1 cellular context compared by ENCODE assay signal in the genomic region with DNA sequence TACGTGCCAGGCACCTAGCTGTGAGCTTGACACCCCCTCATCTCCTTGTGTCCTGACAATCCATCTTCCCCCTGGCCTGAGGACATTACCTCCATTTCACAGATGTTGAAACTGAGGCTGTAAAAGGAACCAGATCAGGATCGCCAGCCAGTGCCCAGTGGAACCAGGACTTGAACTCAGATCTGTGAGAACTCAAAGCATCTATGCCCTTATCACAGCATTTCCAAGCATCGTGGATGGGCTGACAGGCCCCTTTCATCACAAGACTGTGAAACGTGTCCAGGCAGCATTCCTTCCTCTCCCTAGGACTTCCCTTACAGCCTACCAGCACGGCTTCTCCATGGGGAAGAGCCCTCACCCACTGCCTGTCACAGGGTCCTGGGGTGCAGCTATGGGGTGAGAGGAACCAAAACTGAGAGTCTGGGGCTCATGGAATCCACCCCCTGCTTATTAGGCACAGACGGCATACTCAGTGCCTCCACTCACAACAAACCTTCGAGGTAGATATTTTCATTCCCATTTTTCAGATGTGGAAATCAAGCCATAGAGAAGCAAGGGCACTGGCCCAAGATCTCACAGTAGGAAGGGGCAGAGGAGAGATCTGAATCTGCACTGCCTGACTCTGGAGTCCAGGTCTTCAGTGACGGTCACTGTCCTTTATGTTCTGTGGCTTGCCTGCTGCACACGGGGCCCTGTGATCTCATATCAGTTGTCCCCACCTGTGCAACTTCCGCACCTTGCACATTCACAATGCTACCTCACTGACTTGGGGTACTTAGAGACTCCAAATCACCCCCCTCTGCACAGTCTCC.
A peak's percentile ranks its signal among the peaks of the same experiment; 100 is the strongest.
TF ChIP-seq lines count a peak whose summit lies in the region.

No MANE protein-coding gene starts in this region.

TF ChIP-seq in K562, 482 proteins besides CTCF, POLR2A, EP300 and RAD21 (continued from another document and continues in another):
- TF ChIP-seq, protein P1, sequence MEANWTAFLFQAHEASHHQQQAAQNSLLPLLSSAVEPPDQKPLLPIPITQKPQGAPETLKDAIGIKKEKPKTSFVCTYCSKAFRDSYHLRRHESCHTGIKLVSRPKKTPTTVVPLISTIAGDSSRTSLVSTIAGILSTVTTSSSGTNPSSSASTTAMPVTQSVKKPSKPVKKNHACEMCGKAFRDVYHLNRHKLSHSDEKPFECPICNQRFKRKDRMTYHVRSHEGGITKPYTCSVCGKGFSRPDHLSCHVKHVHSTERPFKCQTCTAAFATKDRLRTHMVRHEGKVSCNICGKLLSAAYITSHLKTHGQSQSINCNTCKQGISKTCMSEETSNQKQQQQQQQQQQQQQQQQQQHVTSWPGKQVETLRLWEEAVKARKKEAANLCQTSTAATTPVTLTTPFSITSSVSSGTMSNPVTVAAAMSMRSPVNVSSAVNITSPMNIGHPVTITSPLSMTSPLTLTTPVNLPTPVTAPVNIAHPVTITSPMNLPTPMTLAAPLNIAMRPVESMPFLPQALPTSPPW (CRISPR knock-in tag; IDR thresholded peaks at IDR 0.05) = 0 out of 2 replicates have a peak, but pooled peaks have one; percentile 19
- TF ChIP-seq POLR2B (IDR thresholded peaks at IDR 0.05; ENCODE audit: low read depth, partially characterized antibody) = no peak
- TF ChIP-seq, protein P2, sequence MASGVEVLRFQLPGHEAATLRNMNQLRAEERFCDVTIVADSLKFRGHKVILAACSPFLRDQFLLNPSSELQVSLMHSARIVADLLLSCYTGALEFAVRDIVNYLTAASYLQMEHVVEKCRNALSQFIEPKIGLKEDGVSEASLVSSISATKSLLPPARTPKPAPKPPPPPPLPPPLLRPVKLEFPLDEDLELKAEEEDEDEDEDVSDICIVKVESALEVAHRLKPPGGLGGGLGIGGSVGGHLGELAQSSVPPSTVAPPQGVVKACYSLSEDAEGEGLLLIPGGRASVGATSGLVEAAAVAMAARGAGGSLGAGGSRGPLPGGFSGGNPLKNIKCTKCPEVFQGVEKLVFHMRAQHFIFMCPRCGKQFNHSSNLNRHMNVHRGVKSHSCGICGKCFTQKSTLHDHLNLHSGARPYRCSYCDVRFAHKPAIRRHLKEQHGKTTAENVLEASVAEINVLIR (CRISPR knock-in tag; IDR thresholded peaks at IDR 0.05) = no peak
- no peak for TF ChIP-seq SIRT6 (IDR thresholded peaks at IDR 0.05; ENCODE audit: low read depth, low read length)
- TF ChIP-seq GTF2F1 (IDR thresholded peaks at IDR 0.05; ENCODE audit: low read depth, low read length) = no peak
- TF ChIP-seq NEUROD1 (IDR thresholded peaks at IDR 0.05; ENCODE audit: borderline replicate concordance, low read depth, low read length, partially characterized antibody) = no peak
- TF ChIP-seq RBM22 (IDR thresholded peaks at IDR 0.05; ENCODE audit: low read depth, low read length, poor library complexity, severe bottlenecking) = no peak
- TF ChIP-seq SMARCE1 (IDR thresholded peaks at IDR 0.05) = peak; percentile 25; the same call in 1 of the 2 replicates
- no peak for TF ChIP-seq CCAR2 (IDR thresholded peaks at IDR 0.05; ENCODE audit: low read depth, low read length)
- no peak for TF ChIP-seq HMG20B (CRISPR knock-in tag; IDR thresholded peaks at IDR 0.05)
- TF ChIP-seq PTTG1 (tag; IDR thresholded peaks at IDR 0.05; ENCODE audit: low read depth) = no peak
- TF ChIP-seq, protein P3, sequence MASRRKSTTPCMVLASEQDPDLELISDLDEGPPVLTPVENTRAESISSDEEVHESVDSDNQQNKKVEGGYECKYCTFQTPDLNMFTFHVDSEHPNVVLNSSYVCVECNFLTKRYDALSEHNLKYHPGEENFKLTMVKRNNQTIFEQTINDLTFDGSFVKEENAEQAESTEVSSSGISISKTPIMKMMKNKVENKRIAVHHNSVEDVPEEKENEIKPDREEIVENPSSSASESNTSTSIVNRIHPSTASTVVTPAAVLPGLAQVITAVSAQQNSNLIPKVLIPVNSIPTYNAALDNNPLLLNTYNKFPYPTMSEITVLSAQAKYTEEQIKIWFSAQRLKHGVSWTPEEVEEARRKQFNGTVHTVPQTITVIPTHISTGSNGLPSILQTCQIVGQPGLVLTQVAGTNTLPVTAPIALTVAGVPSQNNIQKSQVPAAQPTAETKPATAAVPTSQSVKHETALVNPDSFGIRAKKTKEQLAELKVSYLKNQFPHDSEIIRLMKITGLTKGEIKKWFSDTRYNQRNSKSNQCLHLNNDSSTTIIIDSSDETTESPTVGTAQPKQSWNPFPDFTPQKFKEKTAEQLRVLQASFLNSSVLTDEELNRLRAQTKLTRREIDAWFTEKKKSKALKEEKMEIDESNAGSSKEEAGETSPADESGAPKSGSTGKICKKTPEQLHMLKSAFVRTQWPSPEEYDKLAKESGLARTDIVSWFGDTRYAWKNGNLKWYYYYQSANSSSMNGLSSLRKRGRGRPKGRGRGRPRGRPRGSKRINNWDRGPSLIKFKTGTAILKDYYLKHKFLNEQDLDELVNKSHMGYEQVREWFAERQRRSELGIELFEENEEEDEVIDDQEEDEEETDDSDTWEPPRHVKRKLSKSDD (conservative IDR thresholded peaks at IDR 0.05; ENCODE audit: low read length) = no peak
- TF ChIP-seq ZC3H8 (IDR thresholded peaks at IDR 0.05) = no peak
- 0 out of 2 replicates have a peak, but pooled peaks have one; percentile 25 for TF ChIP-seq SOX6 (IDR thresholded peaks at IDR 0.05)
- no peak for TF ChIP-seq TFAM (CRISPR knock-in tag; conservative IDR thresholded peaks at IDR 0.05)
- TF ChIP-seq BMI1 (IDR thresholded peaks at IDR 0.05; ENCODE audit: low read length) = no peak
- TF ChIP-seq CBX5 (IDR thresholded peaks at IDR 0.05; ENCODE audit: borderline replicate concordance, low read depth) = no peak
- peak; percentile 60 for TF ChIP-seq RBM25 (IDR thresholded peaks at IDR 0.05; ENCODE audit: low read depth, low read length, severe bottlenecking)
- TF ChIP-seq SP1 (CRISPR knock-in tag; IDR thresholded peaks at IDR 0.05) = no peak
- TF ChIP-seq MEF2A (IDR thresholded peaks at IDR 0.05; ENCODE audit: control insufficient read depth, low read depth, low read length) = no peak
- TF ChIP-seq MYNN (IDR thresholded peaks at IDR 0.05) = no peak
- no peak for TF ChIP-seq MYNN (CRISPR knock-in tag; IDR thresholded peaks at IDR 0.05)
- no peak for TF ChIP-seq KLF10 (CRISPR knock-in tag; IDR thresholded peaks at IDR 0.05)
- TF ChIP-seq ZNF699 (CRISPR knock-in tag; IDR thresholded peaks at IDR 0.05; ENCODE audit: insufficient replicate concordance) = no peak
- TF ChIP-seq SIN3A (IDR thresholded peaks at IDR 0.05; ENCODE audit: borderline replicate concordance in 2 of 2, control insufficient read depth in 1 of 2, low read depth in 2 of 2, low read length in 2 of 2) = no peak
- TF ChIP-seq, protein P4, sequence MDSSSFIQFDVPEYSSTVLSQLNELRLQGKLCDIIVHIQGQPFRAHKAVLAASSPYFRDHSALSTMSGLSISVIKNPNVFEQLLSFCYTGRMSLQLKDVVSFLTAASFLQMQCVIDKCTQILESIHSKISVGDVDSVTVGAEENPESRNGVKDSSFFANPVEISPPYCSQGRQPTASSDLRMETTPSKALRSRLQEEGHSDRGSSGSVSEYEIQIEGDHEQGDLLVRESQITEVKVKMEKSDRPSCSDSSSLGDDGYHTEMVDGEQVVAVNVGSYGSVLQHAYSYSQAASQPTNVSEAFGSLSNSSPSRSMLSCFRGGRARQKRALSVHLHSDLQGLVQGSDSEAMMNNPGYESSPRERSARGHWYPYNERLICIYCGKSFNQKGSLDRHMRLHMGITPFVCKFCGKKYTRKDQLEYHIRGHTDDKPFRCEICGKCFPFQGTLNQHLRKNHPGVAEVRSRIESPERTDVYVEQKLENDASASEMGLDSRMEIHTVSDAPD (CRISPR knock-in tag; IDR thresholded peaks at IDR 0.05) = no peak
- peak; percentile 35 for TF ChIP-seq CBFA2T2 (conservative IDR thresholded peaks at IDR 0.05)
- TF ChIP-seq STAT5B (CRISPR knock-in tag; IDR thresholded peaks at IDR 0.05) = no peak
- TF ChIP-seq, protein P5, sequence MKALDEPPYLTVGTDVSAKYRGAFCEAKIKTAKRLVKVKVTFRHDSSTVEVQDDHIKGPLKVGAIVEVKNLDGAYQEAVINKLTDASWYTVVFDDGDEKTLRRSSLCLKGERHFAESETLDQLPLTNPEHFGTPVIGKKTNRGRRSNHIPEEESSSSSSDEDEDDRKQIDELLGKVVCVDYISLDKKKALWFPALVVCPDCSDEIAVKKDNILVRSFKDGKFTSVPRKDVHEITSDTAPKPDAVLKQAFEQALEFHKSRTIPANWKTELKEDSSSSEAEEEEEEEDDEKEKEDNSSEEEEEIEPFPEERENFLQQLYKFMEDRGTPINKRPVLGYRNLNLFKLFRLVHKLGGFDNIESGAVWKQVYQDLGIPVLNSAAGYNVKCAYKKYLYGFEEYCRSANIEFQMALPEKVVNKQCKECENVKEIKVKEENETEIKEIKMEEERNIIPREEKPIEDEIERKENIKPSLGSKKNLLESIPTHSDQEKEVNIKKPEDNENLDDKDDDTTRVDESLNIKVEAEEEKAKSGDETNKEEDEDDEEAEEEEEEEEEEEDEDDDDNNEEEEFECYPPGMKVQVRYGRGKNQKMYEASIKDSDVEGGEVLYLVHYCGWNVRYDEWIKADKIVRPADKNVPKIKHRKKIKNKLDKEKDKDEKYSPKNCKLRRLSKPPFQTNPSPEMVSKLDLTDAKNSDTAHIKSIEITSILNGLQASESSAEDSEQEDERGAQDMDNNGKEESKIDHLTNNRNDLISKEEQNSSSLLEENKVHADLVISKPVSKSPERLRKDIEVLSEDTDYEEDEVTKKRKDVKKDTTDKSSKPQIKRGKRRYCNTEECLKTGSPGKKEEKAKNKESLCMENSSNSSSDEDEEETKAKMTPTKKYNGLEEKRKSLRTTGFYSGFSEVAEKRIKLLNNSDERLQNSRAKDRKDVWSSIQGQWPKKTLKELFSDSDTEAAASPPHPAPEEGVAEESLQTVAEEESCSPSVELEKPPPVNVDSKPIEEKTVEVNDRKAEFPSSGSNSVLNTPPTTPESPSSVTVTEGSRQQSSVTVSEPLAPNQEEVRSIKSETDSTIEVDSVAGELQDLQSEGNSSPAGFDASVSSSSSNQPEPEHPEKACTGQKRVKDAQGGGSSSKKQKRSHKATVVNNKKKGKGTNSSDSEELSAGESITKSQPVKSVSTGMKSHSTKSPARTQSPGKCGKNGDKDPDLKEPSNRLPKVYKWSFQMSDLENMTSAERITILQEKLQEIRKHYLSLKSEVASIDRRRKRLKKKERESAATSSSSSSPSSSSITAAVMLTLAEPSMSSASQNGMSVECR (CRISPR knock-in tag; IDR thresholded peaks at IDR 0.05) = no peak
- TF ChIP-seq ILF3 (IDR thresholded peaks at IDR 0.05; ENCODE audit: borderline replicate concordance) = no peak
- TF ChIP-seq, protein P6, sequence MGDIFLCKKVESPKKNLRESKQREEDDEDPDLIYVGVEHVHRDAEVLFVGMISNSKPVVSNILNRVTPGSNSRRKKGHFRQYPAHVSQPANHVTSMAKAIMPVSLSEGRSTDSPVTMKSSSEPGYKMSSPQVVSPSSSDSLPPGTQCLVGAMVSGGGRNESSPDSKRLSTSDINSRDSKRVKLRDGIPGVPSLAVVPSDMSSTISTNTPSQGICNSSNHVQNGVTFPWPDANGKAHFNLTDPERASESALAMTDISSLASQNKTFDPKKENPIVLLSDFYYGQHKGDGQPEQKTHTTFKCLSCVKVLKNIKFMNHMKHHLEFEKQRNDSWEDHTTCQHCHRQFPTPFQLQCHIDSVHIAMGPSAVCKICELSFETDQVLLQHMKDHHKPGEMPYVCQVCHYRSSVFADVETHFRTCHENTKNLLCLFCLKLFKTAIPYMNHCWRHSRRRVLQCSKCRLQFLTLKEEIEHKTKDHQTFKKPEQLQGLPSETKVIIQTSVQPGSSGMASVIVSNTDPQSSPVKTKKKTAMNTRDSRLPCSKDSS (IDR thresholded peaks at IDR 0.05; ENCODE audit: low read depth, partially characterized antibody) = no peak
- TF ChIP-seq ZFP30 (CRISPR knock-in tag; IDR thresholded peaks at IDR 0.05; ENCODE audit: borderline replicate concordance) = no peak
- TF ChIP-seq, protein P7, sequence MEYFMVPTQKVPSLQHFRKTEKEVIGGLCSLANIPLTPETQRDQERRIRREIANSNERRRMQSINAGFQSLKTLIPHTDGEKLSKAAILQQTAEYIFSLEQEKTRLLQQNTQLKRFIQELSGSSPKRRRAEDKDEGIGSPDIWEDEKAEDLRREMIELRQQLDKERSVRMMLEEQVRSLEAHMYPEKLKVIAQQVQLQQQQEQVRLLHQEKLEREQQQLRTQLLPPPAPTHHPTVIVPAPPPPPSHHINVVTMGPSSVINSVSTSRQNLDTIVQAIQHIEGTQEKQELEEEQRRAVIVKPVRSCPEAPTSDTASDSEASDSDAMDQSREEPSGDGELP (CRISPR knock-in tag; IDR thresholded peaks at IDR 0.05; ENCODE audit: borderline replicate concordance) = no peak
- TF ChIP-seq MAFK (IDR thresholded peaks at IDR 0.05; ENCODE audit: low read length) = no peak
- no peak for TF ChIP-seq ZZZ3 (IDR thresholded peaks at IDR 0.05)
- TF ChIP-seq HDGF (IDR thresholded peaks at IDR 0.05) = no peak
- TF ChIP-seq SMC3 (conservative IDR thresholded peaks at IDR 0.05; ENCODE audit: insufficient read depth, low read depth, low read length) = no peak
- TF ChIP-seq, protein P8, sequence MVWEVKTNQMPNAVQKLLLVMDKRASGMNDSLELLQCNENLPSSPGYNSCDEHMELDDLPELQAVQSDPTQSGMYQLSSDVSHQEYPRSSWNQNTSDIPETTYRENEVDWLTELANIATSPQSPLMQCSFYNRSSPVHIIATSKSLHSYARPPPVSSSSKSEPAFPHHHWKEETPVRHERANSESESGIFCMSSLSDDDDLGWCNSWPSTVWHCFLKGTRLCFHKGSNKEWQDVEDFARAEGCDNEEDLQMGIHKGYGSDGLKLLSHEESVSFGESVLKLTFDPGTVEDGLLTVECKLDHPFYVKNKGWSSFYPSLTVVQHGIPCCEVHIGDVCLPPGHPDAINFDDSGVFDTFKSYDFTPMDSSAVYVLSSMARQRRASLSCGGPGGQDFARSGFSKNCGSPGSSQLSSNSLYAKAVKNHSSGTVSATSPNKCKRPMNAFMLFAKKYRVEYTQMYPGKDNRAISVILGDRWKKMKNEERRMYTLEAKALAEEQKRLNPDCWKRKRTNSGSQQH (CRISPR knock-in tag; IDR thresholded peaks at IDR 0.05) = no peak
- TF ChIP-seq LARP7 (IDR thresholded peaks at IDR 0.05) = no peak
- TF ChIP-seq FIP1L1 (IDR thresholded peaks at IDR 0.05; ENCODE audit: low read depth, low read length, poor library complexity, severe bottlenecking) = no peak
- no peak for TF ChIP-seq LCOR (CRISPR knock-in tag; IDR thresholded peaks at IDR 0.05)
- no peak for TF ChIP-seq RBM39 (optimal IDR thresholded peaks at IDR 0.05; ENCODE audit: low read depth, low read length)
- no peak for TF ChIP-seq ZNF780A (CRISPR knock-in tag; IDR thresholded peaks at IDR 0.05)
- no peak for TF ChIP-seq ZNF589 (CRISPR knock-in tag; IDR thresholded peaks at IDR 0.05; ENCODE audit: low read depth)
- TF ChIP-seq HEY1 (CRISPR knock-in tag; IDR thresholded peaks at IDR 0.05; ENCODE audit: borderline replicate concordance) = no peak
- TF ChIP-seq ZNF23 (CRISPR knock-in tag; IDR thresholded peaks at IDR 0.05) = no peak
- TF ChIP-seq ZNF184 (CRISPR knock-in tag; IDR thresholded peaks at IDR 0.05) = no peak
- TF ChIP-seq SREBF1 (IDR thresholded peaks at IDR 0.05; ENCODE audit: borderline replicate concordance, low read depth, low read length) = no peak
- TF ChIP-seq PHB2 (IDR thresholded peaks at IDR 0.05; ENCODE audit: low read depth) = no peak
- no peak for TF ChIP-seq ZNF57 (CRISPR knock-in tag; IDR thresholded peaks at IDR 0.05)
- no peak for TF ChIP-seq TARDBP (IDR thresholded peaks at IDR 0.05)
- TF ChIP-seq, protein P9, sequence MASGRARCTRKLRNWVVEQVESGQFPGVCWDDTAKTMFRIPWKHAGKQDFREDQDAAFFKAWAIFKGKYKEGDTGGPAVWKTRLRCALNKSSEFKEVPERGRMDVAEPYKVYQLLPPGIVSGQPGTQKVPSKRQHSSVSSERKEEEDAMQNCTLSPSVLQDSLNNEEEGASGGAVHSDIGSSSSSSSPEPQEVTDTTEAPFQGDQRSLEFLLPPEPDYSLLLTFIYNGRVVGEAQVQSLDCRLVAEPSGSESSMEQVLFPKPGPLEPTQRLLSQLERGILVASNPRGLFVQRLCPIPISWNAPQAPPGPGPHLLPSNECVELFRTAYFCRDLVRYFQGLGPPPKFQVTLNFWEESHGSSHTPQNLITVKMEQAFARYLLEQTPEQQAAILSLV (tag; IDR thresholded peaks at IDR 0.05) = no peak
